ENCODE assay signal across 20 cellular contexts in the genomic region with DNA sequence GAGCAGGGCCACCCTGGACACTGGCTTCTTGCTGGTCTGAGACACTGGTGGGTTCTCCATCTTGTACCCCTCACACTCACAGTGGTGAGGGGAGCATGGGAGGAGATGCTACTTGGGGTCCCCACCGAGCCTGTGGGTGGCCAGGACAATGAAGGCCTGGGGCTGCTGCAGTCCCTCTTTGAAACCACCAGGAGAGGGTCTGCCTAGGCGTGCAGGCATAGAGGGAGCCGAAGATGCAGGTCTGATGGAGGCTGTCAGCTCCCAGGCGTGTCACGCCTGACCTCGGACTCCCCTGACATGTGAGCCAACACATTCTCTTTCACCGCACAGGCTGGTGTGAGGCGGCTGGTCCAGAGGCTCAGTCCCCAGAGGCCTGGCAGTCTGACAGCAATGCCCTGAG. TPM values are rescaled to one million over a fixed set of nuclear protein-coding genes. Genes with fewer than 3 reads are reported as not detected.
A peak's percentile ranks its signal among the peaks of the same experiment; 100 is the strongest.
DNase-seq lines count a peak whose midpoint lies in the region; ATAC-seq and TF ChIP-seq lines count a peak whose summit lies in the region.
"Had no signal": no experiment of that assay in that cellular context is flagged by ENCODE, and none has a peak within 500 bp of the region (broad histone marks: within the 10 kb centered on the region; RNA-seq: fewer than 3 reads in every experiment).

No MANE protein-coding gene starts in this region.

- H3K27me3 Mint-ChIP-seq in activated CD4-positive, alpha-beta memory T cell treated with anti-CD3 and anti-CD28 coated beads, Interleukin-2, amount 10 ng/mL, durations not matched to agents 7 days and 5 days: no peaks in the 10 kb centered on the region

- H3K9me3 Mint-ChIP-seq in activated CD4-positive, alpha-beta memory T cell treated with anti-CD3 and anti-CD28 coated beads, Interleukin-2, amount 10 ng/mL, durations not matched to agents 7 days and 5 days: no peaks in the 10 kb centered on the region

- ATAC-seq in esophagus mucosa (peak; percentile 8), left colon (no peak)
- ATAC-seq: GM23338, K562, PC-3 had no signal

- H3K27ac Mint-ChIP-seq in activated CD4-positive, alpha-beta memory T cell treated with anti-CD3 and anti-CD28 coated beads, Interleukin-2, amount 10 ng/mL, durations not matched to agents 7 days and 5 days: no peak overlapping the region
- H3K27ac Mint-ChIP-seq: GM23338 had no signal

- no peaks in the 10 kb centered on the region for H3K27me3 ChIP-seq in osteoblast (ENCODE audit: insufficient read depth, low read length)
- H3K27me3 ChIP-seq: SJSA1 had no signal

- H3K36me3 ChIP-seq in osteoblast (ENCODE audit: insufficient read depth, low read length): peaks cover 64% of the 10 kb centered on the region

- intact Hi-C loops in left colon (cut with DNase I, micrococcal nuclease): no loop called here

- H3K4me1 ChIP-seq in osteoblast (ENCODE audit: insufficient read depth, low read length): peaks cover 6% of the 10 kb centered on the region

- H3K27ac ChIP-seq in RWPE1: peak overlapping the region; percentile 10; the same call in 1 of the 2 replicates
- H3K27ac ChIP-seq in osteoblast (ENCODE audit: low read depth, low read length): no peak overlapping the region
- H3K27ac ChIP-seq: SJSA1 had no signal

- no peak overlapping the region for H2AFZ ChIP-seq in osteoblast (ENCODE audit: low read length)
- H2AFZ ChIP-seq: GM23338 had no signal

- no peak overlapping the region for H3K4me2 ChIP-seq in osteoblast (ENCODE audit: insufficient read depth, low read length)
- H3K4me2 ChIP-seq: GM23338 had no signal

- H3K4me3 ChIP-seq in osteoblast (ENCODE audit: insufficient read depth, low read length): no peak overlapping the region
- H3K4me3 ChIP-seq: GM23338, K562, SJSA1 had no signal

- CTCF ChIA-PET in RWPE1 (lab: Yijun Ruan, JAX): no interaction called here
- CTCF ChIA-PET in activated CD4-positive, alpha-beta memory T cell treated with anti-CD3 and anti-CD28 coated beads, Interleukin-2, amount 10 ng/mL, durations not matched to agents 7 days and 5 days (lab: Charles Lee): no interaction called here

- H3K36me3 Mint-ChIP-seq in activated CD4-positive, alpha-beta memory T cell treated with anti-CD3 and anti-CD28 coated beads, Interleukin-2, amount 10 ng/mL, durations not matched to agents 7 days and 5 days (ENCODE audit: low read depth): peaks cover 8% of the 10 kb centered on the region

- H3K4me3 Mint-ChIP-seq in activated CD4-positive, alpha-beta memory T cell treated with anti-CD3 and anti-CD28 coated beads, Interleukin-2, amount 10 ng/mL, durations not matched to agents 7 days and 5 days: no peak overlapping the region
- H3K4me3 Mint-ChIP-seq: GM23338 had no signal

- no peaks in the 10 kb centered on the region for H3K4me1 Mint-ChIP-seq in activated CD4-positive, alpha-beta memory T cell treated with anti-CD3 and anti-CD28 coated beads, Interleukin-2, amount 10 ng/mL, durations not matched to agents 7 days and 5 days

- H3K9me3 ChIP-seq in osteoblast (ENCODE audit: low read depth, low read length): no peaks in the 10 kb centered on the region
- H3K9me3 ChIP-seq: SJSA1 had no signal

- H4K20me1 ChIP-seq in osteoblast (ENCODE audit: insufficient read depth, low read length): peaks cover 5% of the 10 kb centered on the region

- no peak for TF ChIP-seq CTCF in RWPE1 (conservative IDR thresholded peaks at IDR 0.05; ENCODE audit: low read depth)
- no peak for TF ChIP-seq CTCF in osteoblast (IDR thresholded peaks at IDR 0.05; ENCODE audit: extremely low read depth, low read depth, low read length)

- POLR2A ChIA-PET in RWPE1 (lab: Yijun Ruan, JAX; ENCODE audit: low non-redundant PET): no interaction called here
- POLR2A ChIA-PET in activated CD4-positive, alpha-beta memory T cell treated with anti-CD3 and anti-CD28 coated beads, Interleukin-2, amount 10 ng/mL, durations not matched to agents 7 days and 5 days (lab: Charles Lee): no interaction called here

- DNase-seq in D341Med (ENCODE audit: low spot score) (peak; percentile 33), RWPE1 (ENCODE audit: low spot score) (no peak), osteoblast (ENCODE audit: insufficient read length, low spot score, missing footprints) (peak; percentile 61), NCI-H128 (lab: John Stamatoyannopoulos, UW; ENCODE audit: unreplicated experiment) (no peak), left colon (no peak)
- no peak for DNase-seq in activated CD4-positive, alpha-beta memory T cell treated with anti-CD3 and anti-CD28 coated beads, Interleukin-2, amount 10 ng/mL, durations not matched to agents 7 days and 5 days
- DNase-seq: HCEC 1CT; Kasumi-1; NCI-H1105 treated with DMSO at 0.1 percent for 48 hours; NCI-H2029; NCI-H446; NCI-H526; NCI-H82; NK-92 treated with Interleukin-12 subunit alpha and Interleukin-12 subunit beta, amount 100 ng/mL, for 24 hours; PC-3; Right ventricle myocardium superior had no signal

- H3K79me2 ChIP-seq in osteoblast (ENCODE audit: insufficient read depth, low read length): peaks cover 13% of the 10 kb centered on the region

RNA-seq across cellular contexts. Expression of a gene that starts 39.1 kb away (rescaled TPM):
- total RNA-seq in esophagus mucosa (32.0 TPM), osteoblast (49.8 and 50.3 TPM in 2 replicates), left colon (10 to 100 TPM; 78.8 to 82.7 TPM)
- total RNA-seq in activated CD4-positive, alpha-beta memory T cell treated with anti-CD3 and anti-CD28 coated beads, Interleukin-2, amount 10 ng/mL, durations not matched to agents 7 days and 5 days: 10 to 100 TPM; 47.1 to 49.9 TPM

Comparison
In these comparisons a context has a peak if more than half of its experiments do, and no peak if none do; other contexts are left out.
1. DNase-seq: peak in D341Med (single experiment) and osteoblast (single experiment); none in RWPE1 (single experiment), NCI-H128 (single experiment), activated CD4-positive, alpha-beta memory T cell treated with anti-CD3 and anti-CD28 coated beads, Interleukin-2, amount 10 ng/mL, durations not matched to agents 7 days and 5 days (single experiment) and left colon (0 of 2).